In genomic region chr16:86064431-86065250, GRCh38 we compare ENCODE assay signal across 22 cellular contexts.
"Had no signal": no experiment of that assay in that cellular context is flagged by ENCODE, and none has a peak within 500 bp of the region (broad histone marks: within the 10 kb centered on the region; RNA-seq: fewer than 3 reads in every experiment).

No MANE protein-coding gene starts in this region.

- H3K36me3 ChIP-seq: lower lobe of right lung, right atrium auricular region had no signal

- H3K27ac ChIP-seq: body of pancreas, lower lobe of right lung, right atrium auricular region had no signal

- H3K9me3 ChIP-seq: body of pancreas, lower lobe of right lung, right atrium auricular region had no signal

- H3K9me3 Mint-ChIP-seq: activated CD4-positive, alpha-beta memory T cell treated with anti-CD3 and anti-CD28 coated beads, Interleukin-2, amount 10 ng/mL, durations not matched to agents 7 days and 5 days; activated naive CD4-positive, alpha-beta T cell treated with anti-CD3 and anti-CD28 coated beads, Interleukin-2, amount 50 U/mL, for 72 hours; activated T-cell treated with anti-CD3 and anti-CD28 coated beads, Interleukin-2, amount 50 U/mL, for 24 hours; T-helper 1 cell treated with Interleukin-12 subunit alpha and Interleukin-12 subunit beta and Interleukin-4 antibody, amounts not matched to agents 30 μg/mL and 1 μg/mL, for 36 hours; type B pancreatic cell had no signal

- H3K27me3 ChIP-seq: body of pancreas, right atrium auricular region had no signal

- H3K27me3 Mint-ChIP-seq: activated CD4-positive, alpha-beta memory T cell treated with anti-CD3 and anti-CD28 coated beads, Interleukin-2, amount 10 ng/mL, durations not matched to agents 7 days and 5 days had no signal

- H3K4me1 ChIP-seq: body of pancreas had no signal

- DNase-seq: activated CD4-positive, alpha-beta memory T cell treated with anti-CD3 and anti-CD28 coated beads, Interleukin-2, amount 10 ng/mL, durations not matched to agents 7 days and 5 days; activated CD4-positive, alpha-beta T cell treated with anti-CD3 and anti-CD28 coated beads for 4 hours; activated T-cell treated with anti-CD3 and anti-CD28 coated beads, Interleukin-2, amount 50 U/mL, for 24 hours; amygdala; central memory CD4-positive, alpha-beta T cell; cortex of kidney; effector CD4-positive, alpha-beta T cell; foreskin fibroblast; glutamatergic neuron; hypothalamus; lower lobe of right lung; naive B cell; stimulated activated CD4-positive, alpha-beta T cell treated with anti-CD3 and anti-CD28 coated beads, Interleukin-15, amount 100 ng/mL, for 24 hours; stimulated activated CD4-positive, alpha-beta T cell treated with anti-CD3 and anti-CD28 coated beads, Interleukin-4, amount 100 ng/mL, for 4 hours; stimulated activated CD8-positive, alpha-beta memory T cell treated with anti-CD3 and anti-CD28 coated beads, Interleukin-4, amount 100 ng/mL, for 48 hours; stimulated activated naive CD4-positive, alpha-beta T cell treated with Interleukin-2 at 50 U/mL for 16 hours had no signal

- H3K4me1 Mint-ChIP-seq: activated CD4-positive, alpha-beta memory T cell treated with anti-CD3 and anti-CD28 coated beads, Interleukin-2, amount 10 ng/mL, durations not matched to agents 7 days and 5 days; naive B cell had no signal

- H3K36me3 Mint-ChIP-seq: activated naive CD4-positive, alpha-beta T cell treated with anti-CD3 and anti-CD28 coated beads, Interleukin-2, amount 50 U/mL, for 72 hours; naive B cell; type B pancreatic cell had no signal

- H3K4me3 Mint-ChIP-seq: activated CD4-positive, alpha-beta memory T cell treated with anti-CD3 and anti-CD28 coated beads, Interleukin-2, amount 10 ng/mL, durations not matched to agents 7 days and 5 days; activated T-cell treated with anti-CD3 and anti-CD28 coated beads, Interleukin-2, amount 50 U/mL, for 24 hours; naive B cell; T-helper 1 cell treated with Interleukin-12 subunit alpha and Interleukin-12 subunit beta and Interleukin-4 antibody, amounts not matched to agents 30 μg/mL and 1 μg/mL, for 36 hours; type B pancreatic cell had no signal

- H3K27ac Mint-ChIP-seq: activated CD4-positive, alpha-beta memory T cell treated with anti-CD3 and anti-CD28 coated beads, Interleukin-2, amount 10 ng/mL, durations not matched to agents 7 days and 5 days; activated naive CD4-positive, alpha-beta T cell treated with anti-CD3 and anti-CD28 coated beads, Interleukin-2, amount 50 U/mL, for 72 hours; activated T-cell treated with anti-CD3 and anti-CD28 coated beads, Interleukin-2, amount 50 U/mL, for 24 hours; naive B cell; T-helper 1 cell treated with Interleukin-12 subunit alpha and Interleukin-12 subunit beta and Interleukin-4 antibody, amounts not matched to agents 30 μg/mL and 1 μg/mL, for 36 hours; type B pancreatic cell had no signal

- H3K4me3 ChIP-seq: body of pancreas, lower lobe of right lung, right atrium auricular region had no signal

- FAIRE-seq: endothelial cell of umbilical vein had no signal

- ATAC-seq: activated naive CD4-positive, alpha-beta T cell treated with anti-CD3 and anti-CD28 coated beads, Interleukin-2, amount 50 U/mL, for 72 hours; body of pancreas; lower lobe of right lung had no signal
